Comparison of ENCODE assay signal across 14 cellular contexts in genomic region chr7:64619705-64620104, GRCh38. TPM values are rescaled to one million over a fixed set of nuclear protein-coding genes. Genes with fewer than 3 reads are reported as not detected.
DNase-seq lines count a peak whose midpoint lies in the region; ATAC-seq and TF ChIP-seq lines count a peak whose summit lies in the region.
"Had no signal": no experiment of that assay in that cellular context is flagged by ENCODE, and none has a peak within 500 bp of the region (broad histone marks: within the 10 kb centered on the region; RNA-seq: fewer than 3 reads in every experiment).

No MANE protein-coding gene starts in this region.

- no peak overlapping the region for H3K4me3 Mint-ChIP-seq in activated T-cell treated with anti-CD3 and anti-CD28 coated beads, Interleukin-2, amount 50 U/mL, for 24 hours
- H3K4me3 Mint-ChIP-seq: B cell; CD14-positive monocyte; H9; T-helper 1 cell treated with Interleukin-12 subunit alpha and Interleukin-12 subunit beta and Interleukin-4 antibody, amounts not matched to agents 30 μg/mL and 1 μg/mL, for 36 hours had no signal

- H3K79me2 ChIP-seq in DND-41 (ENCODE audit: insufficient read depth, low read length) (no peaks in the 10 kb centered on the region), mesendoderm (ENCODE audit: control insufficient read depth, insufficient read depth, low read length) (no peaks in the 10 kb centered on the region)

- peak; percentile 19 for DNase-seq in DND-41
- peak; percentile 13 for DNase-seq in astrocyte of the hippocampus (ENCODE audit: low read depth, low spot score)
- peak; percentile 25 for DNase-seq in mesendoderm
- no peak for DNase-seq in upper lobe of right lung
- DNase-seq in activated T-cell treated with anti-CD3 and anti-CD28 coated beads, Interleukin-2, amount 50 U/mL, for 24 hours = no peak
- no peak for DNase-seq in NCI-H1092 (lab: John Stamatoyannopoulos, UW)
- DNase-seq: H9, NCI-H524 treated with DMSO at 0.1 percent for 48 hours had no signal

- peaks cover 33% of the 10 kb centered on the region for H3K9me3 ChIP-seq in DND-41 (ENCODE audit: insufficient read depth, low read length, severe bottlenecking)
- peaks cover 64% of the 10 kb centered on the region for H3K9me3 ChIP-seq in HUES64 (ENCODE audit: insufficient read depth, low read depth, low read length)
- H3K9me3 ChIP-seq in upper lobe of right lung = no peaks in the 10 kb centered on the region

- no peak overlapping the region for H3K4me2 ChIP-seq in DND-41 (ENCODE audit: insufficient read depth, low read length)
- H3K4me2 ChIP-seq in mesendoderm (ENCODE audit: low read length) = no peak overlapping the region
- H3K4me2 ChIP-seq: A549 had no signal

- H3K36me3 ChIP-seq in DND-41 (ENCODE audit: insufficient read depth, low read length) (no peaks in the 10 kb centered on the region), HUES64 (ENCODE audit: insufficient read depth, low read length) (peaks cover 5% of the 10 kb centered on the region; the same call in 1 of the 2 replicates), mesendoderm (ENCODE audit: control insufficient read depth, insufficient read depth, low read length) (no peaks in the 10 kb centered on the region), upper lobe of right lung (no peaks in the 10 kb centered on the region)

- H3K4me1 Mint-ChIP-seq in activated T-cell treated with anti-CD3 and anti-CD28 coated beads, Interleukin-2, amount 50 U/mL, for 24 hours (ENCODE audit: low read depth) = peaks cover 1% of the 10 kb centered on the region
- H3K4me1 Mint-ChIP-seq: CD14-positive monocyte, H9 had no signal

- TF ChIP-seq CTCF in DND-41 (IDR thresholded peaks at IDR 0.05; ENCODE audit: borderline replicate concordance, extremely low read depth, low read length, poor library complexity, severe bottlenecking) (no peak), upper lobe of right lung (IDR thresholded peaks at IDR 0.05) (no peak)

- no peaks in the 10 kb centered on the region for H3K27me3 Mint-ChIP-seq in activated T-cell treated with anti-CD3 and anti-CD28 coated beads, Interleukin-2, amount 50 U/mL, for 24 hours
- H3K27me3 Mint-ChIP-seq: B cell had no signal

- no peak overlapping the region for H4K5ac ChIP-seq in mesendoderm (ENCODE audit: low read length)

- H3K9ac ChIP-seq in DND-41 (ENCODE audit: low read depth, low read length) (no peak overlapping the region), HUES64 (ENCODE audit: low read depth, low read length) (no peak overlapping the region), mesendoderm (ENCODE audit: low read length) (no peak overlapping the region)

- no peak overlapping the region for H2BK120ac ChIP-seq in mesendoderm (ENCODE audit: low read depth, low read length)

- H3K18ac ChIP-seq in mesendoderm (ENCODE audit: low read length) = no peak overlapping the region

- no peaks in the 10 kb centered on the region for H3K36me3 Mint-ChIP-seq in activated T-cell treated with anti-CD3 and anti-CD28 coated beads, Interleukin-2, amount 50 U/mL, for 24 hours (ENCODE audit: low read depth)
- H3K36me3 Mint-ChIP-seq: CD14-positive monocyte had no signal

- H3K9me3 Mint-ChIP-seq in activated T-cell treated with anti-CD3 and anti-CD28 coated beads, Interleukin-2, amount 50 U/mL, for 24 hours = peaks cover 22% of the 10 kb centered on the region

- H2AFZ ChIP-seq in DND-41 (ENCODE audit: low read depth, low read length) = no peak overlapping the region

- intact Hi-C loops in upper lobe of right lung (cut with DNase I) = loop anchor here (5.0 kb wide), 1 partner anchor 437 kb away; no protein-coding TSS in a partner anchor

- ATAC-seq in DND-41 (ENCODE audit: insufficient read depth, low read depth) = no peak
- no peak for ATAC-seq in upper lobe of right lung
- ATAC-seq in HG03520 (IDR thresholded peaks at IDR 0.05; ENCODE audit: unreplicated experiment) = no peak

- no peaks in the 10 kb centered on the region for H3K79me1 ChIP-seq in mesendoderm (ENCODE audit: low read length)

- no peak overlapping the region for H2BK15ac ChIP-seq in mesendoderm (replicated peaks; ENCODE audit: low read depth)

- no peaks in the 10 kb centered on the region for H3K4me1 ChIP-seq in DND-41 (ENCODE audit: insufficient read depth, low read length)
- no peaks in the 10 kb centered on the region for H3K4me1 ChIP-seq in HUES64 (ENCODE audit: insufficient read depth, low read length)
- no peaks in the 10 kb centered on the region for H3K4me1 ChIP-seq in mesendoderm (ENCODE audit: control insufficient read depth, low read depth, low read length)
- no peaks in the 10 kb centered on the region for H3K4me1 ChIP-seq in upper lobe of right lung
- H3K4me1 ChIP-seq: A549 had no signal

- no peak overlapping the region for H4K8ac ChIP-seq in mesendoderm (ENCODE audit: low read depth, low read length)

- no peaks in the 10 kb centered on the region for H4K20me1 ChIP-seq in DND-41 (ENCODE audit: insufficient read depth, low read length)

- H2BK5ac ChIP-seq in mesendoderm (ENCODE audit: low read length) = no peak overlapping the region

- no peak overlapping the region for H3K27ac Mint-ChIP-seq in activated T-cell treated with anti-CD3 and anti-CD28 coated beads, Interleukin-2, amount 50 U/mL, for 24 hours
- H3K27ac Mint-ChIP-seq: B cell; CD14-positive monocyte; H9; T-helper 1 cell treated with Interleukin-12 subunit alpha and Interleukin-12 subunit beta and Interleukin-4 antibody, amounts not matched to agents 30 μg/mL and 1 μg/mL, for 36 hours had no signal

- H3K27me3 ChIP-seq in DND-41 (ENCODE audit: insufficient read depth, low read length, poor library complexity) (no peaks in the 10 kb centered on the region), HUES64 (ENCODE audit: insufficient read depth, low read length) (no peaks in the 10 kb centered on the region), mesendoderm (ENCODE audit: insufficient read depth, low read length, poor library complexity) (no peaks in the 10 kb centered on the region), upper lobe of right lung (no peaks in the 10 kb centered on the region)

- no peak overlapping the region for H3K4ac ChIP-seq in mesendoderm (ENCODE audit: low read depth, low read length)

- H2AK5ac ChIP-seq in mesendoderm (ENCODE audit: low read length) = no peak overlapping the region

- H3K4me3 ChIP-seq in DND-41 (ENCODE audit: low read depth in 1 of 2, low read length in 2 of 2) = no peak overlapping the region
- 0 out of 2 replicates have a peak overlapping the region, but pooled peaks have one; percentile 3 for H3K4me3 ChIP-seq in HUES64 (ENCODE audit: low read length)
- H3K4me3 ChIP-seq in mesendoderm (ENCODE audit: low read length) = no peak overlapping the region
- no peak overlapping the region for H3K4me3 ChIP-seq in upper lobe of right lung
- H3K4me3 ChIP-seq: A549 had no signal

- 66% methylated on average over 1 of the region's 1 CpG for whole genome bisulfite sequencing in HUES64
- WGBS in mesendoderm (ENCODE audit: extremely low coverage, insufficient coverage, low lambda C conversion rate) = no CpG with 5 or more reads among the region's 1 CpG

- H3K27ac ChIP-seq in DND-41 (ENCODE audit: low read length) (no peak overlapping the region), HUES64 (ENCODE audit: low read depth, low read length) (no peak overlapping the region), mesendoderm (ENCODE audit: low read depth, low read length) (no peak overlapping the region), upper lobe of right lung (no peak overlapping the region)
- H3K27ac ChIP-seq: A549 had no signal

- no peak overlapping the region for H3K23ac ChIP-seq in mesendoderm (ENCODE audit: low read length)

- no peak overlapping the region for H3K56ac ChIP-seq in mesendoderm (ENCODE audit: low read length)

RNA-seq across cellular contexts. Expression of gene ZNF107, which starts 46.2 kb away (rescaled TPM):
- 17.0 TPM for polyA plus RNA-seq in HUES64 (2013, experiment 1 of 2)
- polyA plus RNA-seq in HUES64 (2013, experiment 2 of 2) = 17.8 TPM
- polyA plus RNA-seq in mesendoderm (2013, experiment 1 of 2) = 19.7 TPM
- 19.7 TPM for polyA plus RNA-seq in mesendoderm (2013, experiment 2 of 2)
- 3.4 TPM for total RNA-seq in upper lobe of right lung

RNA-seq across cellular contexts. Expression of gene ZNF680, which starts 56.8 kb away (rescaled TPM):
- polyA plus RNA-seq in HUES64 (2013, experiment 1 of 2) = 17.0 TPM
- polyA plus RNA-seq in HUES64 (2013, experiment 2 of 2) = 19.7 TPM
- 5.3 TPM for polyA plus RNA-seq in mesendoderm (2013, experiment 1 of 2)
- 5.5 TPM for polyA plus RNA-seq in mesendoderm (2013, experiment 2 of 2)
- total RNA-seq in upper lobe of right lung = 17.3 TPM

Comparison
In these comparisons a context has a peak if more than half of its experiments do, and no peak if none do; other contexts are left out.
1. DNase-seq: peak in DND-41 (single experiment), astrocyte of the hippocampus (single experiment) and mesendoderm (single experiment); none in upper lobe of right lung (single experiment), activated T-cell treated with anti-CD3 and anti-CD28 coated beads, Interleukin-2, amount 50 U/mL, for 24 hours (single experiment) and NCI-H1092 (single experiment).